Comparison of ENCODE assay signal across 1 cellular context in the genomic region with DNA sequence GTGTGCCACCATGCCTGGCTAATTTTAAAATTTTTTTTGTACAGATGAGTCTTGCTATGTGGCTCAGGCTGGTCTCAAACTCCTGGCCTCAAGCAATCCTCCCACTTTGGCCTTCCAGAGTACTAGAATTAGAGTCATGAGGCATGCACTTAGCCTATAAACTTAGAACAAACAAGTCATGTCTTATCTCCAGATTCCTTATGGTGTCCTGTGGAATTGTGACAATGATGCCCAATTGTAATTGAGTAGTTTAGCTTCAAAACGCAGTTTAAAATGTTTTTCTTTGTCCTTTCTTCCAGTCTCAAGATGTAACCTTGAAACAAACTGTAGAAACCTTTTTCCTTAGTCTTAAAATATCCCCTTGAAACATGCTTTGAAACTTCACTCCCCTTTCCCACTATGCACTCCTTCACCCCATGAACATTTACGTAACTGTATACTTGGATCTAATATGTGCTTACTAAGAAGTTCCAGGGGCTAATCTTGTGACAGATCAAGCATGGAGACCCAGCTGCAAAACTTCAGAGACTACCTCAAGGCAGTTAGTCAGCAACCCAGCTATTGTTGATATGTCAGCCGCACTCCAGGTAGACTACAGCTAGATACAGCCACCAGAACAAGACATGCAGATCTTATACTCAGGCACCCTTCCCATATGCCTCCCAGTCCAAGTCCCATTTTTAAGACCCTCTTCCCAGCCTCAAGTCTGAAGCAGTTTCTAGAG.
TF ChIP-seq lines count a peak whose summit lies in the region.

No MANE protein-coding gene starts in this region.

TF ChIP-seq in K562, 482 proteins besides CTCF, POLR2A, EP300 and RAD21 (continued from another document and continues in another):
- TF ChIP-seq NCOR1 (IDR thresholded peaks at IDR 0.05) (peak; percentile 48), PML (IDR thresholded peaks at IDR 0.05; ENCODE audit: low read length) (peak; percentile 28; the same call in 1 of the 2 replicates), ZNF324 (CRISPR knock-in tag; IDR thresholded peaks at IDR 0.05) (no peak), MCM7 (IDR thresholded peaks at IDR 0.05) (no peak), DDX20 (tag; IDR thresholded peaks at IDR 0.05; ENCODE audit: low read depth) (no peak), ZSCAN32 (CRISPR knock-in tag; IDR thresholded peaks at IDR 0.05) (no peak), ZNF766 (CRISPR knock-in tag; conservative IDR thresholded peaks at IDR 0.05) (0 out of 2 replicates have a peak, but pooled peaks have one; percentile 53), CBX1 (IDR thresholded peaks at IDR 0.05; ENCODE audit: low read depth) (no peak), SMARCE1 (IDR thresholded peaks at IDR 0.05) (0 out of 2 replicates have a peak, but pooled peaks have one; percentile 28), SMAD3 (CRISPR knock-in tag; conservative IDR thresholded peaks at IDR 0.05) (no peak), PHF21A (IDR thresholded peaks at IDR 0.05; ENCODE audit: borderline replicate concordance, low read depth) (no peak), CC2D1A (IDR thresholded peaks at IDR 0.05) (no peak), ZNF174 (CRISPR knock-in tag; IDR thresholded peaks at IDR 0.05) (no peak), DACH1 (IDR thresholded peaks at IDR 0.05; ENCODE audit: partially characterized antibody) (peak; percentile 15), JUND (IDR thresholded peaks at IDR 0.05; ENCODE audit: borderline replicate concordance, low read depth, low read length) (no peak), JUND (tag; IDR thresholded peaks at IDR 0.05; ENCODE audit: borderline replicate concordance, low read depth, low read length) (no peak; the same call in 2 of the 3 replicates), RBBP5 (IDR thresholded peaks at IDR 0.05; ENCODE audit: borderline replicate concordance, insufficient read depth, low read length, poor library complexity, severe bottlenecking) (no peak), U2AF2 (optimal IDR thresholded peaks at IDR 0.05; ENCODE audit: low read depth, low read length) (no peak), ZBTB7A (IDR thresholded peaks at IDR 0.05; ENCODE audit: borderline replicate concordance, control insufficient read depth, low read depth, low read length) (no peak), HDAC2 (IDR thresholded peaks at IDR 0.05) (no peak), KDM2B (CRISPR knock-in tag; IDR thresholded peaks at IDR 0.05) (no peak), SMARCA4 (IDR thresholded peaks at IDR 0.05) (peak; percentile 38; the same call in 1 of the 2 replicates)
- TF ChIP-seq, protein P1, sequence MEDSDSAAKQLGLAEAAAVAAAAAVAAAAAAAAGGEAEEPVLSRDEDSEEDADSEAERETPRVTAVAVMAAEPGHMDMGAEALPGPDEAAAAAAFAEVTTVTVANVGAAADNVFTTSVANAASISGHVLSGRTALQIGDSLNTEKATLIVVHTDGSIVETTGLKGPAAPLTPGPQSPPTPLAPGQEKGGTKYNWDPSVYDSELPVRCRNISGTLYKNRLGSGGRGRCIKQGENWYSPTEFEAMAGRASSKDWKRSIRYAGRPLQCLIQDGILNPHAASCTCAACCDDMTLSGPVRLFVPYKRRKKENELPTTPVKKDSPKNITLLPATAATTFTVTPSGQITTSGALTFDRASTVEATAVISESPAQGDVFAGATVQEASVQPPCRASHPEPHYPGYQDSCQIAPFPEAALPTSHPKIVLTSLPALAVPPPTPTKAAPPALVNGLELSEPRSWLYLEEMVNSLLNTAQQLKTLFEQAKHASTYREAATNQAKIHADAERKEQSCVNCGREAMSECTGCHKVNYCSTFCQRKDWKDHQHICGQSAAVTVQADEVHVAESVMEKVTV (CRISPR knock-in tag; IDR thresholded peaks at IDR 0.05): no peak
- TF ChIP-seq, protein P2, sequence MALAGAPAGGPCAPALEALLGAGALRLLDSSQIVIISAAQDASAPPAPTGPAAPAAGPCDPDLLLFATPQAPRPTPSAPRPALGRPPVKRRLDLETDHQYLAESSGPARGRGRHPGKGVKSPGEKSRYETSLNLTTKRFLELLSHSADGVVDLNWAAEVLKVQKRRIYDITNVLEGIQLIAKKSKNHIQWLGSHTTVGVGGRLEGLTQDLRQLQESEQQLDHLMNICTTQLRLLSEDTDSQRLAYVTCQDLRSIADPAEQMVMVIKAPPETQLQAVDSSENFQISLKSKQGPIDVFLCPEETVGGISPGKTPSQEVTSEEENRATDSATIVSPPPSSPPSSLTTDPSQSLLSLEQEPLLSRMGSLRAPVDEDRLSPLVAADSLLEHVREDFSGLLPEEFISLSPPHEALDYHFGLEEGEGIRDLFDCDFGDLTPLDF (CRISPR knock-in tag; IDR thresholded peaks at IDR 0.05): no peak
- TF ChIP-seq, protein P3, sequence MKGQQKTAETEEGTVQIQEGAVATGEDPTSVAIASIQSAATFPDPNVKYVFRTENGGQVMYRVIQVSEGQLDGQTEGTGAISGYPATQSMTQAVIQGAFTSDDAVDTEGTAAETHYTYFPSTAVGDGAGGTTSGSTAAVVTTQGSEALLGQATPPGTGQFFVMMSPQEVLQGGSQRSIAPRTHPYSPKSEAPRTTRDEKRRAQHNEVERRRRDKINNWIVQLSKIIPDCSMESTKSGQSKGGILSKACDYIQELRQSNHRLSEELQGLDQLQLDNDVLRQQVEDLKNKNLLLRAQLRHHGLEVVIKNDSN (CRISPR knock-in tag; IDR thresholded peaks at IDR 0.05): no peak
- TF ChIP-seq, protein P4, sequence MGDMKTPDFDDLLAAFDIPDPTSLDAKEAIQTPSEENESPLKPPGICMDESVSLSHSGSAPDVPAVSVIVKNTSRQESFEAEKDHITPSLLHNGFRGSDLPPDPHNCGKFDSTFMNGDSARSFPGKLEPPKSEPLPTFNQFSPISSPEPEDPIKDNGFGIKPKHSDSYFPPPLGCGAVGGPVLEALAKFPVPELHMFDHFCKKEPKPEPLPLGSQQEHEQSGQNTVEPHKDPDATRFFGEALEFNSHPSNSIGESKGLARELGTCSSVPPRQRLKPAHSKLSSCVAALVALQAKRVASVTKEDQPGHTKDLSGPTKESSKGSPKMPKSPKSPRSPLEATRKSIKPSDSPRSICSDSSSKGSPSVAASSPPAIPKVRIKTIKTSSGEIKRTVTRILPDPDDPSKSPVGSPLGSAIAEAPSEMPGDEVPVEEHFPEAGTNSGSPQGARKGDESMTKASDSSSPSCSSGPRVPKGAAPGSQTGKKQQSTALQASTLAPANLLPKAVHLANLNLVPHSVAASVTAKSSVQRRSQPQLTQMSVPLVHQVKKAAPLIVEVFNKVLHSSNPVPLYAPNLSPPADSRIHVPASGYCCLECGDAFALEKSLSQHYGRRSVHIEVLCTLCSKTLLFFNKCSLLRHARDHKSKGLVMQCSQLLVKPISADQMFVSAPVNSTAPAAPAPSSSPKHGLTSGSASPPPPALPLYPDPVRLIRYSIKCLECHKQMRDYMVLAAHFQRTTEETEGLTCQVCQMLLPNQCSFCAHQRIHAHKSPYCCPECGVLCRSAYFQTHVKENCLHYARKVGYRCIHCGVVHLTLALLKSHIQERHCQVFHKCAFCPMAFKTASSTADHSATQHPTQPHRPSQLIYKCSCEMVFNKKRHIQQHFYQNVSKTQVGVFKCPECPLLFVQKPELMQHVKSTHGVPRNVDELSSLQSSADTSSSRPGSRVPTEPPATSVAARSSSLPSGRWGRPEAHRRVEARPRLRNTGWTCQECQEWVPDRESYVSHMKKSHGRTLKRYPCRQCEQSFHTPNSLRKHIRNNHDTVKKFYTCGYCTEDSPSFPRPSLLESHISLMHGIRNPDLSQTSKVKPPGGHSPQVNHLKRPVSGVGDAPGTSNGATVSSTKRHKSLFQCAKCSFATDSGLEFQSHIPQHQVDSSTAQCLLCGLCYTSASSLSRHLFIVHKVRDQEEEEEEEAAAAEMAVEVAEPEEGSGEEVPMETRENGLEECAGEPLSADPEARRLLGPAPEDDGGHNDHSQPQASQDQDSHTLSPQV (IDR thresholded peaks at IDR 0.05): peak; percentile 55; the same call in 1 of the 2 replicates
- TF ChIP-seq, protein P5, sequence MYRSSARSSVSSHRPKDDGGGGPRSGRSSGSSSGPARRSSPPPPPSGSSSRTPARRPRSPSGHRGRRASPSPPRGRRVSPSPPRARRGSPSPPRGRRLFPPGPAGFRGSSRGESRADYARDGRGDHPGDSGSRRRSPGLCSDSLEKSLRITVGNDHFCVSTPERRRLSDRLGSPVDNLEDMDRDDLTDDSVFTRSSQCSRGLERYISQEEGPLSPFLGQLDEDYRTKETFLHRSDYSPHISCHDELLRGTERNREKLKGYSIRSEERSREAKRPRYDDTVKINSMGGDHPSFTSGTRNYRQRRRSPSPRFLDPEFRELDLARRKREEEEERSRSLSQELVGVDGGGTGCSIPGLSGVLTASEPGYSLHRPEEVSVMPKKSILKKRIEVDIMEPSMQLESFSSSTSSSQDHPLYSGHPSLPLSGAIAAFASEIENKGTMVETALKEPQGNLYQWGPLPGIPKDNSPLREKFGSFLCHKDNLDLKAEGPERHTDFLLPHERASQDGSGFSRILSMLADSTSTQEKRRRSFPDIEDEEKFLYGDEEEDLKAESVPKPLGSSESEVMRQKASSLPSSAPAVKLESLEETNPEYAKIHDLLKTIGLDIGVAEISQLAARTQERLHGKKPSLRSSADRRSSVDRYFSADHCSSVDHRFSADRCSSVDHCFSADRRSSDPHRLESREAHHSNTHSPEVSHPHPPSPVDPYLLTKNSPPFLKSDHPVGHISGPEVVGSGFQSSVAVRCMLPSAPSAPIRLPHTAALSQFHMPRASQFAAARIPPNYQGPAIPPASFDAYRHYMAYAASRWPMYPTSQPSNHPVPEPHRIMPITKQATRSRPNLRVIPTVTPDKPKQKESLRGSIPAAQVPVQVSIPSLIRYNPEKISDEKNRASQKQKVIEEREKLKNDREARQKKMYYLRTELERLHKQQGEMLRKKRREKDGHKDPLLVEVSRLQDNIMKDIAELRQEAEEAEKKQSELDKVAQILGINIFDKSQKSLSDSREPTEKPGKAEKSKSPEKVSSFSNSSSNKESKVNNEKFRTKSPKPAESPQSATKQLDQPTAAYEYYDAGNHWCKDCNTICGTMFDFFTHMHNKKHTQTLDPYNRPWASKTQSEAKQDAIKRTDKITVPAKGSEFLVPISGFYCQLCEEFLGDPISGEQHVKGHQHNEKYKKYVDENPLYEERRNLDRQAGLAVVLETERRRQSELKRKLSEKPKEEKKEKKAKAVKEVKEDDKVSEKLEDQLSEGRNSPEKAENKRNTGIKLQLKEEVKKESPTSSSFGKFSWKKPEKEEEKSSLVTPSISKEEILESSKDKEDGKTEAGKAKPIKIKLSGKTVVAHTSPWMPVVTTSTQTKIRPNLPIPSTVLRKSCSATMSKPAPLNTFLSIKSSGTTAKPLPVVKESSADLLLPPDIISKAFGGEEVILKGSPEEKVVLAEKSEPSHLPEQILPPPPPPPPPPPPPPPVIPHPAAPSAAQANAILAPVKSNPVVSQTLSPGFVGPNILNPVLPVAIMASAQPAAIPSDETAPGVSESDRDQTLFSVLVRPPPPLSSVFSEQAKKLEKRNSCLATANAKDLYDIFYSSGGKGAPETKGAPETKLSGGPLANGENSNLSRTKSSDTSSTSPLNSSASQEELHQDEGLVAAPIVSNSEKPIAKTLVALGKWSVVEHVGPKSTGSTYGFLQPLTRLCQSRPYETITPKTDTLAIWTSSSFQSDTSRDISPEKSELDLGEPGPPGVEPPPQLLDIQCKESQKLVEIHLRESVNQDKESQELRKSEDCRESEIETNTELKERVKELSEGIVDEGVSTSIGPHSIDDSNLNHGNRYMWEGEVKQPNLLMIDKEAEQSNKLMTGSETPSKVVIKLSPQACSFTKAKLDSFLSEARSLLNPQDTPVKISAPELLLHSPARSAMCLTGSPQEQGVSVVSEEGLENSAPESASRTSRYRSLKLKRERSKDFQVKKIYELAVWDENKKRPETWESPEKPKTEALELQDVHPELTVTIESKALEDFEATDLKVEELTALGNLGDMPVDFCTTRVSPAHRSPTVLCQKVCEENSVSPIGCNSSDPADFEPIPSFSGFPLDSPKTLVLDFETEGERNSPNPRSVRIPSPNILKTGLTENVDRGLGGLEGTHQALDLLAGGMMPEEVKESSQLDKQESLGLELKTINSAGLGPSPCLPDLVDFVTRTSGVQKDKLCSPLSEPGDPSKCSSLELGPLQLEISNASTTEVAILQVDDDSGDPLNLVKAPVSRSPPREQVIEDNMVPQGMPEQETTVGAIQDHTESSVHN (IDR thresholded peaks at IDR 0.05; ENCODE audit: borderline replicate concordance in 1 of 2, low read depth in 1 of 2): no peak
- TF ChIP-seq, protein P6, sequence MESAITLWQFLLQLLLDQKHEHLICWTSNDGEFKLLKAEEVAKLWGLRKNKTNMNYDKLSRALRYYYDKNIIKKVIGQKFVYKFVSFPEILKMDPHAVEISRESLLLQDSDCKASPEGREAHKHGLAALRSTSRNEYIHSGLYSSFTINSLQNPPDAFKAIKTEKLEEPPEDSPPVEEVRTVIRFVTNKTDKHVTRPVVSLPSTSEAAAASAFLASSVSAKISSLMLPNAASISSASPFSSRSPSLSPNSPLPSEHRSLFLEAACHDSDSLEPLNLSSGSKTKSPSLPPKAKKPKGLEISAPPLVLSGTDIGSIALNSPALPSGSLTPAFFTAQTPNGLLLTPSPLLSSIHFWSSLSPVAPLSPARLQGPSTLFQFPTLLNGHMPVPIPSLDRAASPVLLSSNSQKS (CRISPR knock-in tag; IDR thresholded peaks at IDR 0.05): no peak
- TF ChIP-seq, protein P7, sequence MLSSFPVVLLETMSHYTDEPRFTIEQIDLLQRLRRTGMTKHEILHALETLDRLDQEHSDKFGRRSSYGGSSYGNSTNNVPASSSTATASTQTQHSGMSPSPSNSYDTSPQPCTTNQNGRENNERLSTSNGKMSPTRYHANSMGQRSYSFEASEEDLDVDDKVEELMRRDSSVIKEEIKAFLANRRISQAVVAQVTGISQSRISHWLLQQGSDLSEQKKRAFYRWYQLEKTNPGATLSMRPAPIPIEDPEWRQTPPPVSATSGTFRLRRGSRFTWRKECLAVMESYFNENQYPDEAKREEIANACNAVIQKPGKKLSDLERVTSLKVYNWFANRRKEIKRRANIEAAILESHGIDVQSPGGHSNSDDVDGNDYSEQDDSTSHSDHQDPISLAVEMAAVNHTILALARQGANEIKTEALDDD (IDR thresholded peaks at IDR 0.05): no peak; the same call in 1 of the 2 replicates
- TF ChIP-seq, protein P8, sequence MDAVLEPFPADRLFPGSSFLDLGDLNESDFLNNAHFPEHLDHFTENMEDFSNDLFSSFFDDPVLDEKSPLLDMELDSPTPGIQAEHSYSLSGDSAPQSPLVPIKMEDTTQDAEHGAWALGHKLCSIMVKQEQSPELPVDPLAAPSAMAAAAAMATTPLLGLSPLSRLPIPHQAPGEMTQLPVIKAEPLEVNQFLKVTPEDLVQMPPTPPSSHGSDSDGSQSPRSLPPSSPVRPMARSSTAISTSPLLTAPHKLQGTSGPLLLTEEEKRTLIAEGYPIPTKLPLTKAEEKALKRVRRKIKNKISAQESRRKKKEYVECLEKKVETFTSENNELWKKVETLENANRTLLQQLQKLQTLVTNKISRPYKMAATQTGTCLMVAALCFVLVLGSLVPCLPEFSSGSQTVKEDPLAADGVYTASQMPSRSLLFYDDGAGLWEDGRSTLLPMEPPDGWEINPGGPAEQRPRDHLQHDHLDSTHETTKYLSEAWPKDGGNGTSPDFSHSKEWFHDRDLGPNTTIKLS (IDR thresholded peaks at IDR 0.05; ENCODE audit: borderline replicate concordance, low read depth): no peak
- TF ChIP-seq, protein P9, sequence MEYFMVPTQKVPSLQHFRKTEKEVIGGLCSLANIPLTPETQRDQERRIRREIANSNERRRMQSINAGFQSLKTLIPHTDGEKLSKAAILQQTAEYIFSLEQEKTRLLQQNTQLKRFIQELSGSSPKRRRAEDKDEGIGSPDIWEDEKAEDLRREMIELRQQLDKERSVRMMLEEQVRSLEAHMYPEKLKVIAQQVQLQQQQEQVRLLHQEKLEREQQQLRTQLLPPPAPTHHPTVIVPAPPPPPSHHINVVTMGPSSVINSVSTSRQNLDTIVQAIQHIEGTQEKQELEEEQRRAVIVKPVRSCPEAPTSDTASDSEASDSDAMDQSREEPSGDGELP (CRISPR knock-in tag; IDR thresholded peaks at IDR 0.05; ENCODE audit: borderline replicate concordance): peak; percentile 39; the same call in 1 of the 2 replicates
